In the genomic region with DNA sequence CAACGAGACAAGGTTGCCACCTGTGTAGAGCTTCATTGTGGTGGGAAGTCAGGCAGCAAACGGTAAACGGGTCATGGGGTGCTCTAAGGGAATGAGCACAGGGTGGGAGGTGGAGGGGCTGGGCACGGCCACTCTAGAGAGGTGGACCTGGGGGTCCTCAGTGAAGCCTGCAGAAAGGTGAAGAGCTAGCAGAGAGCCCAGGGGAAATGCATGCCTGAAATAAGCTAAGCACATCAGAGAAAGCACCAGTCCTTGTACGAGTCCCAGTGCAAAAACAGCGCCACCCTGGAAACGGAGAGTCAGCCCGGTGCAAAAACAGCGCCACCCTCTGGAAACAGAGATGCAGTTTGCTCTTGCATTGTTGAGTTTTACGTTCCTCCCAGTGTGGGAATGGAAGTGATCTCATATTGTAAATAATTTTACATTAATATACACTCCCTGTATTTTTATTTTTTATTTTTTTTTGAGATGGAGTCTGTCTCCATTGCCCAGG, we compare ENCODE assay signal across 8 cellular contexts.
DNase-seq lines count a peak whose midpoint lies in the region; ATAC-seq and TF ChIP-seq lines count a peak whose summit lies in the region.

No MANE protein-coding gene starts in this region.

- ATAC-seq in lung (ENCODE audit: insufficient read depth, low FRiP score) = no peak
- no peak for ATAC-seq in HG03175 (IDR thresholded peaks at IDR 0.05; ENCODE audit: unreplicated experiment)

- H3K4me3 ChIP-seq in AG09309 (ENCODE audit: control insufficient read depth, low read depth, low read length) (no peak overlapping the region), OCI-LY7 (ENCODE audit: low read depth, low read length, poor library complexity, severe bottlenecking) (no peak overlapping the region), lung (no peak overlapping the region), vagina (no peak overlapping the region)

- no peak for TF ChIP-seq POLR2A in vagina (IDR thresholded peaks at IDR 0.05)

- no peaks in the 10 kb centered on the region for H3K9me3 Mint-ChIP-seq in MCF 10A (ENCODE audit: unreplicated experiment)

- peaks cover 28% of the 10 kb centered on the region for H3K36me3 Mint-ChIP-seq in MCF 10A (ENCODE audit: insufficient read depth, unreplicated experiment)

- in situ Hi-C loops in GM13977 (cut with MboI; ENCODE audit: low pct_unique_long_range_greater_than_20kb, low sequenced_read_pairs, unreplicated experiment) = loop anchor here (25.0 kb wide), 1 partner anchor 183 kb away; a partner anchor contains a TSS

- DNase-seq in AG09309 (ENCODE audit: low read depth) (no peak), GM13977 (ENCODE audit: low spot score) (no peak), OCI-LY7 (ENCODE audit: low spot score) (peak; percentile 82), MCF 10A (ENCODE audit: unreplicated experiment) (peak; percentile 64), lung (ENCODE audit: low spot score) (no peak), vagina (ENCODE audit: extremely low spot score in 2 of 2) (no peak), LoVo (ENCODE audit: low spot score) (no peak)

- H3K9me2 ChIP-seq in OCI-LY7 (ENCODE audit: insufficient read depth, low read length) = no peaks in the 10 kb centered on the region

- no peak overlapping the region for H3K4me2 ChIP-seq in OCI-LY7 (ENCODE audit: low read length)

- no peak overlapping the region for H3K4me3 Mint-ChIP-seq in MCF 10A (ENCODE audit: unreplicated experiment)

- H3K27ac Mint-ChIP-seq in MCF 10A (ENCODE audit: low read depth, unreplicated experiment) = peak overlapping the region; percentile 73

- TF ChIP-seq CTCF in AG09309 (IDR thresholded peaks at IDR 0.05; ENCODE audit: control insufficient read depth, insufficient read depth, low read depth, low read length, missing control alignments) (peak; percentile 40), GM13977 (IDR thresholded peaks at IDR 0.05; ENCODE audit: extremely low read depth, insufficient read depth, missing control alignments) (peak; percentile 77), OCI-LY7 (conservative IDR thresholded peaks at IDR 0.05; ENCODE audit: low read length) (peak; percentile 96), MCF 10A (IDR thresholded peaks at IDR 0.05; ENCODE audit: unreplicated experiment) (no peak), lung (IDR thresholded peaks at IDR 0.05; ENCODE audit: control extremely low read depth, extremely low read depth) (peak; percentile 12), vagina (IDR thresholded peaks at IDR 0.05) (no peak)

- POLR2A ChIA-PET in OCI-LY7 (lab: Charles Lee) (interaction anchor here (1.2 kb wide), 1 partner anchor 23 kb away, joined by 3 read pairs; no protein-coding TSS in a partner anchor), MCF 10A (lab: Yijun Ruan, JAX) (interaction anchor here (0.6 to 1.6 kb wide), 3 partner anchors 23 to 335 kb away, joined by 3 to 7 read pairs (median 4); no protein-coding TSS in a partner anchor)

- CTCF ChIA-PET in OCI-LY7 (lab: Charles Lee; ENCODE audit: unreplicated experiment) (interaction anchor here (0.6 to 1.3 kb wide), 3 partner anchors 18 to 174 kb away, joined by 3 read pairs; a partner anchor contains a TSS), MCF 10A (lab: Yijun Ruan, JAX) (no interaction called here)

- intact Hi-C loops in OCI-LY7 (cut with micrococcal nuclease; ENCODE audit: unreplicated experiment) (loop anchor here (2.0 kb wide), 2 partner anchors 182 to 228 kb away; no protein-coding TSS in a partner anchor), MCF 10A (cut with micrococcal nuclease) (no loop called here), vagina (cut with DNase I) (no loop called here)

- no peaks in the 10 kb centered on the region for H3K79me2 ChIP-seq in OCI-LY7 (ENCODE audit: insufficient read depth, low read depth, low read length)

- 0 out of 2 replicates have a peak, but pooled peaks cover 3% of the 10 kb centered on the region for H4K20me1 ChIP-seq in OCI-LY7 (ENCODE audit: insufficient read depth, low read length)

- H3K27ac ChIP-seq in OCI-LY7 (ENCODE audit: low read depth, low read length, poor library complexity, severe bottlenecking) (no peak overlapping the region), lung (ENCODE audit: low read depth in 1 of 2, low read length in 1 of 2) (no peak overlapping the region), vagina (no peak overlapping the region)

- WGBS in lung, 2 donors = 51% methylated on average over 10 of the region's 10 CpGs

- H3K4me1 ChIP-seq in OCI-LY7 (ENCODE audit: insufficient read depth, low read length, poor library complexity, severe bottlenecking) = peaks cover 7% of the 10 kb centered on the region
- H3K4me1 ChIP-seq in lung (ENCODE audit: control insufficient read depth in 2 of 2, insufficient read depth in 2 of 2, low read length in 2 of 2) = no peaks in the 10 kb centered on the region
- H3K4me1 ChIP-seq in vagina = no peaks in the 10 kb centered on the region

- BruUV-seq in OCI-LY7 (replicated peaks; lab: Mats Ljungman, UMichigan) = no TSS peak
- no TSS peak for BruUV-seq in MCF 10A (replicated peaks; lab: Mats Ljungman, UMichigan)

- H3K27me3 ChIP-seq in lung (ENCODE audit: control insufficient read depth, insufficient read depth) (no peaks in the 10 kb centered on the region), vagina (no peaks in the 10 kb centered on the region)

- H3K27me3 Mint-ChIP-seq in MCF 10A (ENCODE audit: insufficient read depth, unreplicated experiment) = no peaks in the 10 kb centered on the region

- H3K36me3 ChIP-seq in OCI-LY7 (ENCODE audit: insufficient read depth, low read length) (no peaks in the 10 kb centered on the region), lung (ENCODE audit: control insufficient read depth in 2 of 2, insufficient read depth in 2 of 2, low read length in 2 of 2) (peaks cover 0 to 4% of the 10 kb centered on the region in 2 donors), vagina (peaks cover 0 to 9% of the 10 kb centered on the region in 2 donors)

- no peak overlapping the region for H2AFZ ChIP-seq in OCI-LY7 (ENCODE audit: low read length)

- H3K9me3 ChIP-seq in OCI-LY7 (ENCODE audit: low read length) = no peaks in the 10 kb centered on the region
- H3K9me3 ChIP-seq in lung (ENCODE audit: control insufficient read depth in 2 of 2, insufficient read depth in 1 of 2, low read length in 1 of 2) = no peaks in the 10 kb centered on the region
- no peaks in the 10 kb centered on the region for H3K9me3 ChIP-seq in vagina

- H3K4me1 Mint-ChIP-seq in MCF 10A (ENCODE audit: insufficient read depth, unreplicated experiment) = peaks cover 17% of the 10 kb centered on the region

Comparison
In these comparisons a context has a peak if more than half of its experiments do, and no peak if none do; other contexts are left out.
1. DNase-seq: peak in OCI-LY7 (single experiment) and MCF 10A (single experiment); none in AG09309 (single experiment), GM13977 (single experiment), lung (single experiment), vagina (0 of 2) and LoVo (single experiment).
2. CTCF ChIP-seq: peak in AG09309 (single experiment), GM13977 (single experiment), OCI-LY7 (single experiment) and lung (single experiment); none in MCF 10A (single experiment) and vagina (0 of 3).